17 cellular contexts compared by ENCODE assay signal in genomic region chr11:87405843-87406242, GRCh38.
"Had no signal": no experiment of that assay in that cellular context is flagged by ENCODE, and none has a peak within 500 bp of the region (broad histone marks: within the 10 kb centered on the region; RNA-seq: fewer than 3 reads in every experiment).

No MANE protein-coding gene starts in this region.

- H3K27me3 ChIP-seq: adrenal gland, cardiac muscle cell, stomach had no signal

- H3K27ac ChIP-seq: adrenal gland, cardiac muscle cell, stomach, WERI-Rb-1 had no signal

- H3K9me3 ChIP-seq: adrenal gland, stomach had no signal

- ATAC-seq: activated naive CD4-positive, alpha-beta T cell treated with anti-CD3 and anti-CD28 coated beads, Interleukin-2, amount 50 U/mL, for 72 hours; effector memory CD8-positive, alpha-beta T cell; left lobe of liver had no signal

- H3K36me3 ChIP-seq: adrenal gland, cardiac muscle cell, stomach, WERI-Rb-1 had no signal

- H3K4me3 ChIP-seq: adrenal gland, cardiac muscle cell, stomach had no signal

- H3K4me1 ChIP-seq: adrenal gland, stomach had no signal

- DNase-seq: activated CD4-positive, alpha-beta T cell treated with anti-CD3 and anti-CD28 coated beads, Interleukin-2, amount 50 U/mL, for 4 hours; activated gamma-delta T cell treated with Interleukin-2 at 50 U/mL for 16 hours; adrenal gland; effector memory CD8-positive, alpha-beta T cell; foreskin melanocyte; glutamatergic neuron; mammary epithelial cell; midbrain; occipital lobe; retina; small intestine; stimulated activated CD4-positive, alpha-beta T cell treated with anti-CD3 and anti-CD28 coated beads, Interleukin-4, amount 100 ng/mL, for 1 hour; stomach; WERI-Rb-1 had no signal
